ENCODE assay signal across 8 cellular contexts in genomic region chr10:67780206-67780621, GRCh38. TPM values are rescaled to one million over a fixed set of nuclear protein-coding genes. Genes with fewer than 3 reads are reported as not detected.
DNase-seq lines count a peak whose midpoint lies in the region; ATAC-seq and TF ChIP-seq lines count a peak whose summit lies in the region.
"Not testable (repeated sequence)": the region's sequence is repeated elsewhere in the genome, so short reads cannot be mapped to it uniquely, and the experiment has no call there.
"Had no signal": no experiment of that assay in that cellular context is flagged by ENCODE, and none has a peak within 500 bp of the region (broad histone marks: within the 10 kb centered on the region; RNA-seq: fewer than 3 reads in every experiment).

No MANE protein-coding gene starts in this region.

- H4K20me1 ChIP-seq in MM.1S (ENCODE audit: insufficient read depth, low read length) = not testable (repeated sequence)

- intact Hi-C loops in CD4-positive, alpha-beta T cell (cut with DNase I, micrococcal nuclease) = loop anchor here (1.0 to 10.0 kb wide), 4 partner anchors 83 to 1595 kb away; no protein-coding TSS in a partner anchor
- intact Hi-C loops in activated B cell treated with CpG ODN at 0.5 μM for 24 hours (cut with micrococcal nuclease) = loop anchor here (1.0 to 5.0 kb wide), 4 partner anchors 83 to 848 kb away; no protein-coding TSS in a partner anchor

- ATAC-seq in CD4-positive, alpha-beta T cell (ENCODE audit: poor library complexity) = not testable (repeated sequence)
- ATAC-seq in activated B cell treated with CpG ODN at 0.5 μM for 24 hours (ENCODE audit: low read depth) = peak; percentile 8

- not testable (repeated sequence) for H3K4me3 ChIP-seq in MM.1S (ENCODE audit: low read length); coronary artery

- H3K79me2 ChIP-seq in MM.1S (ENCODE audit: low read length) = not testable (repeated sequence)

- H3K4me3 Mint-ChIP-seq in CD4-positive, alpha-beta T cell; HFFc6; activated B cell treated with CpG ODN at 0.5 μM for 24 hours; neural crest cell: not testable (repeated sequence)

- not testable (repeated sequence) for H3K9me3 ChIP-seq in CD4-positive, alpha-beta T cell (ENCODE audit: control insufficient read depth, low read length); MM.1S (replicated peaks; ENCODE audit: insufficient read depth, low read length)

- H3K27me3 ChIP-seq in CD4-positive, alpha-beta T cell (ENCODE audit: control insufficient read depth, insufficient read depth, low read length); MM.1S (replicated peaks; ENCODE audit: insufficient read depth, low read length): not testable (repeated sequence)

- peaks cover 14% of the 10 kb centered on the region for H3F3A ChIP-seq in MM.1S (ENCODE audit: insufficient read depth, low read length)

- not testable (repeated sequence) for H3K27ac ChIP-seq in CD4-positive, alpha-beta T cell (ENCODE audit: low read depth, low read length); MM.1S (ENCODE audit: low read length); RWPE1; coronary artery

- peak overlapping the region; percentile 61; the same call in 1 of the 2 replicates for H3K4me2 ChIP-seq in MM.1S (ENCODE audit: low read depth, low read length)

- CTCF ChIA-PET in CD4-positive, alpha-beta T cell (lab: Charles Lee) = interaction anchor here (0.8 to 4.3 kb wide), 16 partner anchors 8 to 309 kb away, joined by 3 to 83 read pairs (median 6); no protein-coding TSS in a partner anchor
- CTCF ChIA-PET in RWPE1 (lab: Yijun Ruan, JAX) = interaction anchor here (0.6 to 5.2 kb wide), 18 partner anchors 9 to 1077 kb away, joined by 3 to 92 read pairs (median 4); partner anchors contain the start of gene CTNNA3
- CTCF ChIA-PET in activated B cell treated with CpG ODN at 0.5 μM for 24 hours (lab: Charles Lee) = interaction anchor here (0.7 to 12.8 kb wide), 21 partner anchors 8 to 849 kb away, joined by 3 to 398 read pairs (median 6); partner anchors contain the start of gene CTNNA3

- not testable (repeated sequence) for H3K9me2 ChIP-seq in MM.1S (replicated peaks; ENCODE audit: insufficient read depth, low read length)

- not testable (repeated sequence) for H3K27ac Mint-ChIP-seq in CD4-positive, alpha-beta T cell; HFFc6; neural crest cell (ENCODE audit: unreplicated experiment)
- peak overlapping the region; percentile 0 for H3K27ac Mint-ChIP-seq in activated B cell treated with CpG ODN at 0.5 μM for 24 hours

- not testable (repeated sequence) for H3K27me3 Mint-ChIP-seq in CD4-positive, alpha-beta T cell; HFFc6 (ENCODE audit: insufficient read depth); activated B cell treated with CpG ODN at 0.5 μM for 24 hours; neural crest cell (ENCODE audit: low read depth)

- not testable (repeated sequence) for H3K9ac ChIP-seq in MM.1S (ENCODE audit: low read length)

- H2AFZ ChIP-seq in MM.1S (ENCODE audit: low read length) = not testable (repeated sequence)

- H3K9me3 Mint-ChIP-seq in CD4-positive, alpha-beta T cell; HFFc6; activated B cell treated with CpG ODN at 0.5 μM for 24 hours; neural crest cell: not testable (repeated sequence)

- not testable (repeated sequence) for H3K36me3 Mint-ChIP-seq in CD4-positive, alpha-beta T cell (ENCODE audit: low read depth); HFFc6 (ENCODE audit: low read depth); activated B cell treated with CpG ODN at 0.5 μM for 24 hours (ENCODE audit: low read depth); neural crest cell (ENCODE audit: low read depth)

- peak; percentile 29 for TF ChIP-seq CTCF in CD4-positive, alpha-beta T cell (IDR thresholded peaks at IDR 0.05)
- TF ChIP-seq CTCF in HFFc6 (IDR thresholded peaks at IDR 0.05) (peak; percentile 8), RWPE1 (conservative IDR thresholded peaks at IDR 0.05; ENCODE audit: low read depth) (peak; percentile 38; the same call in 1 of the 2 replicates), coronary artery (IDR thresholded peaks at IDR 0.05) (peak; percentile 11), neural crest cell (conservative IDR thresholded peaks at IDR 0.05) (peak; percentile 18)
- not testable (repeated sequence) for TF ChIP-seq CTCF in MM.1S (IDR thresholded peaks at IDR 0.05; ENCODE audit: low read length); activated B cell treated with CpG ODN at 0.5 μM for 24 hours (IDR thresholded peaks at IDR 0.05)

- DNase-seq in CD4-positive, alpha-beta T cell; HFFc6; MM.1S; RWPE1 (ENCODE audit: low spot score); activated B cell treated with CpG ODN at 0.5 μM for 24 hours; coronary artery (ENCODE audit: low spot score); neural crest cell (ENCODE audit: low read depth, low spot score): not testable (repeated sequence)

- H3K36me3 ChIP-seq in MM.1S (replicated peaks; ENCODE audit: insufficient read depth, low read length) = not testable (repeated sequence)

- POLR2A ChIA-PET in CD4-positive, alpha-beta T cell (lab: Charles Lee) = interaction anchor here (1.0 to 4.2 kb wide), 3 partner anchors 14 to 82 kb away, joined by 3 to 28 read pairs (median 27); no protein-coding TSS in a partner anchor
- POLR2A ChIA-PET in RWPE1 (lab: Yijun Ruan, JAX; ENCODE audit: low non-redundant PET) = not testable (repeated sequence)
- POLR2A ChIA-PET in activated B cell treated with CpG ODN at 0.5 μM for 24 hours (lab: Charles Lee) = interaction anchor here (1.1 to 2.4 kb wide), 2 partner anchors 16 to 83 kb away, joined by 10 read pairs; no protein-coding TSS in a partner anchor

- H3K4me1 ChIP-seq in MM.1S (ENCODE audit: low read length) = peaks cover 20% of the 10 kb centered on the region

- H3K4me1 Mint-ChIP-seq in CD4-positive, alpha-beta T cell (ENCODE audit: low read depth) = peaks cover 25% of the 10 kb centered on the region
- H3K4me1 Mint-ChIP-seq in HFFc6 (ENCODE audit: low read depth); neural crest cell: not testable (repeated sequence)
- H3K4me1 Mint-ChIP-seq in activated B cell treated with CpG ODN at 0.5 μM for 24 hours = peaks cover 40% of the 10 kb centered on the region

RNA-seq across cellular contexts. Expression of gene DNAJC12, which starts 57.8 kb away (rescaled TPM):
- total RNA-seq in CD4-positive, alpha-beta T cell = not detected
- total RNA-seq in HFFc6 (2021; fragmentation: NEBNext Ultra II Directional; extraction: Animal tissue kit (Norgen Biotek cat#: 25700)) = under 1 TPM in 5 of 6 experiments, not detected in 1; 0.20 to 0.47 (median 0.33) TPM
- total RNA-seq in activated B cell treated with CpG ODN at 0.5 μM for 24 hours (0.31 TPM in 1 of 2 replicates, not detected in the other), neural crest cell (3.8 and 4.1 TPM in 2 replicates)
- total RNA-seq: CD4-positive, alpha-beta memory T cell had no signal
